In genomic region chr4:148057425-148058020, GRCh38 we compare ENCODE assay signal across 9 cellular contexts.
DNase-seq lines count a peak whose midpoint lies in the region; ATAC-seq and TF ChIP-seq lines count a peak whose summit lies in the region.
"Had no signal": no experiment of that assay in that cellular context is flagged by ENCODE, and none has a peak within 500 bp of the region (broad histone marks: within the 10 kb centered on the region; RNA-seq: fewer than 3 reads in every experiment).

No MANE protein-coding gene starts in this region.

- no peaks in the 10 kb centered on the region for H3K27me3 Mint-ChIP-seq in activated naive CD8-positive, alpha-beta T cell treated with anti-CD3 and anti-CD28 coated beads for 36 hours

- no peak for TF ChIP-seq CTCF in GM12865 (IDR thresholded peaks at IDR 0.05; ENCODE audit: insufficient read depth, low read depth, low read length, missing control alignments)

- H3K9me3 Mint-ChIP-seq in activated naive CD8-positive, alpha-beta T cell treated with anti-CD3 and anti-CD28 coated beads for 36 hours = peaks cover 3% of the 10 kb centered on the region

- peaks cover 21% of the 10 kb centered on the region for H3K36me3 Mint-ChIP-seq in activated naive CD8-positive, alpha-beta T cell treated with anti-CD3 and anti-CD28 coated beads for 36 hours

- ATAC-seq in GM19463 (IDR thresholded peaks at IDR 0.05; ENCODE audit: unreplicated experiment) (peak; percentile 37), HG03095 (IDR thresholded peaks at IDR 0.05; ENCODE audit: unreplicated experiment) (peak; percentile 36)

- H3K27ac Mint-ChIP-seq in activated naive CD8-positive, alpha-beta T cell treated with anti-CD3 and anti-CD28 coated beads for 36 hours = peak overlapping the region; percentile 21

- DNase-seq in GM12865 (ENCODE audit: low read depth) (peak; percentile 82), Ammon's horn (ENCODE audit: low spot score) (no peak), NCI-H446 treated with DMSO at 0.1 percent for 48 hours (lab: John Stamatoyannopoulos, UW) (no peak)
- DNase-seq in activated naive CD8-positive, alpha-beta T cell treated with anti-CD3 and anti-CD28 coated beads for 36 hours = no peak
- DNase-seq in stimulated activated CD4-positive, alpha-beta T cell treated with anti-CD3 and anti-CD28 coated beads, Interleukin-4, amount 100 ng/mL, for 4 hours = no peak
- DNase-seq in effector CD4-positive, alpha-beta T cell = no peak
- DNase-seq: DMS 273 treated with DMSO at 0.1 percent for 48 hours had no signal

- no peak overlapping the region for H3K4me3 ChIP-seq in GM12865 (ENCODE audit: low read depth, low read length)

- H3K4me1 Mint-ChIP-seq in activated naive CD8-positive, alpha-beta T cell treated with anti-CD3 and anti-CD28 coated beads for 36 hours = peaks cover 85% of the 10 kb centered on the region

- H3K4me3 Mint-ChIP-seq in activated naive CD8-positive, alpha-beta T cell treated with anti-CD3 and anti-CD28 coated beads for 36 hours = no peak overlapping the region
